ENCODE assay signal across 22 cellular contexts in genomic region chr18:28007841-28008240, GRCh38.
A peak's percentile ranks its signal among the peaks of the same experiment; 100 is the strongest.
DNase-seq lines count a peak whose midpoint lies in the region; ATAC-seq, FAIRE-seq and TF ChIP-seq lines count a peak whose summit lies in the region.
"Had no signal": no experiment of that assay in that cellular context is flagged by ENCODE, and none has a peak within 500 bp of the region (broad histone marks: within the 10 kb centered on the region; RNA-seq: fewer than 3 reads in every experiment).

No MANE protein-coding gene starts in this region.

- H3K9me3 ChIP-seq in HepG2 (ENCODE audit: low read length): no peaks in the 10 kb centered on the region
- H3K9me3 ChIP-seq: MG63 had no signal

- no peak overlapping the region for H3K4me2 ChIP-seq in HepG2 (ENCODE audit: low read depth, low read length)
- H3K4me2 ChIP-seq: GM23338 had no signal

- ATAC-seq in HG02870 (IDR thresholded peaks at IDR 0.05; ENCODE audit: unreplicated experiment): no peak
- ATAC-seq in HG03460 (IDR thresholded peaks at IDR 0.05; ENCODE audit: unreplicated experiment): no peak
- ATAC-seq in HepG2: no peak
- ATAC-seq: GM23338, Panc1 had no signal

- no peaks in the 10 kb centered on the region for H4K20me1 ChIP-seq in HepG2 (ENCODE audit: insufficient read depth, low read length)

- TF ChIP-seq EP300 in HepG2 (IDR thresholded peaks at IDR 0.05; ENCODE audit: low read depth in 2 of 2, low read length in 2 of 2) (no peak), HepG2 (CRISPR knock-in tag; IDR thresholded peaks at IDR 0.05; ENCODE audit: borderline replicate concordance) (no peak)

- TF ChIP-seq CTCF in AG04449 (IDR thresholded peaks at IDR 0.05; ENCODE audit: insufficient read depth, low read length, missing control alignments): no peak
- TF ChIP-seq CTCF in astrocyte of the spinal cord (IDR thresholded peaks at IDR 0.05; ENCODE audit: low read depth, low read length): no peak
- TF ChIP-seq CTCF in HepG2 (CRISPR knock-in tag; IDR thresholded peaks at IDR 0.05): no peak

- no peak overlapping the region for H3K4me3 ChIP-seq in AG04449 (ENCODE audit: low read depth, low read length)
- no peak overlapping the region for H3K4me3 ChIP-seq in astrocyte of the spinal cord (ENCODE audit: low read depth, low read length)
- no peak overlapping the region for H3K4me3 ChIP-seq in HepG2 (replicated peaks in 1 of 3; ENCODE audit: insufficient read depth in 1 of 3, low read depth in 2 of 3, low read length in 3 of 3)
- H3K4me3 ChIP-seq: GM23338, MG63 had no signal

- FAIRE-seq in HepG2 (lab: Jason Lieb, UNC): no peak
- FAIRE-seq: GM12891, GM19239 had no signal

- CTCF ChIA-PET in AG04449 (lab: Yijun Ruan, JAX) (no interaction called here), HepG2 (lab: Yijun Ruan, JAX; ENCODE audit: low intra/inter-chr PET ratio, low total read pairs) (no interaction called here)

- no peak for TF ChIP-seq POLR2A in HepG2 (IDR thresholded peaks at IDR 0.05; ENCODE audit: insufficient read depth in 1 of 2, low read depth in 2 of 2, low read length in 2 of 2)

- intact Hi-C loops in HepG2 (cut with micrococcal nuclease; ENCODE audit: unreplicated experiment): no loop called here

- H3K79me2 ChIP-seq in HepG2 (ENCODE audit: insufficient read depth, low read length): no peaks in the 10 kb centered on the region

- H3K9ac ChIP-seq in HepG2 (ENCODE audit: insufficient read depth, low read depth, low read length): no peak overlapping the region

- no peak overlapping the region for H3K27ac ChIP-seq in HepG2 (ENCODE audit: extremely low read length, insufficient read depth, low read length)
- H3K27ac ChIP-seq: C4-2B had no signal

- DNase-seq in AG04449 (ENCODE audit: low read depth, low spot score) (peak; percentile 24), HS-5 (ENCODE audit: low read depth) (peak; percentile 41), astrocyte of the spinal cord (ENCODE audit: low read depth, low spot score) (peak; percentile 32), kidney tubule cell (ENCODE audit: low spot score) (peak; percentile 14), HepG2 (ENCODE audit: low spot score) (no peak)
- DNase-seq in activated CD4-positive, alpha-beta T cell treated with anti-CD3 and anti-CD28 coated beads, Interleukin-2, amount 50 U/mL, for 48 hours: no peak
- DNase-seq: 8988T, COR-L47, KBM-7, MG63, NCI-H1105, NCI-H187, NCI-H446 treated with DMSO at 0.1 percent for 48 hours, NCI-H748 treated with DMSO at 0.1 percent for 48 hours, SHP77 had no signal

- H3K36me3 ChIP-seq in HepG2 (replicated peaks in 1 of 2; ENCODE audit: control insufficient read depth in 1 of 2, insufficient read depth in 2 of 2, low read length in 2 of 2): peaks cover 7 to 13% of the 10 kb centered on the region in 2 experiments; a peak in 3 of 5 replicates
- H3K36me3 ChIP-seq: MG63 had no signal

- H3K27me3 ChIP-seq in HepG2 (ENCODE audit: control insufficient read depth in 1 of 2, insufficient read depth in 2 of 2, low read length in 2 of 2): no peaks in the 10 kb centered on the region
- H3K27me3 ChIP-seq: MG63 had no signal

- no peak for TF ChIP-seq RAD21 in HepG2 (CRISPR knock-in tag; IDR thresholded peaks at IDR 0.05)

- no peak overlapping the region for H2AFZ ChIP-seq in HepG2 (ENCODE audit: low read length)
- H2AFZ ChIP-seq: GM23338 had no signal

- peaks cover 8% of the 10 kb centered on the region; the same call in 1 of the 2 replicates for H3K4me1 ChIP-seq in HepG2 (ENCODE audit: insufficient read depth, low read length)

- WGBS in HepG2 (ENCODE audit: low lambda C conversion rate): 94% methylated on average over 5 of the region's 5 CpGs

- POLR2A ChIA-PET in AG04449 (lab: Yijun Ruan, JAX): interaction anchor here (0.7 kb wide), 2 partner anchors 10 to 245 kb away, joined by 3 read pairs; no protein-coding TSS in a partner anchor
- POLR2A ChIA-PET in HepG2 (lab: Yijun Ruan, JAX): no interaction called here

- no TSS peak for BruUV-seq in HepG2 (replicated peaks; lab: Mats Ljungman, UMichigan)

- in situ Hi-C loops in astrocyte of the spinal cord (cut with HindIII; ENCODE audit: low sequenced_read_pairs) (no loop called here), HepG2 (cut with HindIII; ENCODE audit: extremely low pct_ligation_motif_present, low pct_unique_long_range_greater_than_20kb) (loop anchor here (10.0 kb wide), 1 partner anchor 177 kb away; no protein-coding TSS in a partner anchor)

TF ChIP-seq in HepG2, 621 proteins besides CTCF, POLR2A, EP300 and RAD21:
- no peak for TF ChIP-seq NFYB (CRISPR knock-in tag; IDR thresholded peaks at IDR 0.05)
- no peak for TF ChIP-seq FOXO4 (CRISPR knock-in tag; conservative IDR thresholded peaks at IDR 0.05)
- TF ChIP-seq ZFP36L1 (CRISPR knock-in tag; IDR thresholded peaks at IDR 0.05): no peak
- TF ChIP-seq ARID3A (IDR thresholded peaks at IDR 0.05; ENCODE audit: low read depth, low read length): no peak
- no peak for TF ChIP-seq DBP (CRISPR knock-in tag; IDR thresholded peaks at IDR 0.05; ENCODE audit: not compliant biosample characterization)
- TF ChIP-seq ZNF281 (CRISPR knock-in tag; IDR thresholded peaks at IDR 0.05; ENCODE audit: borderline replicate concordance): no peak
- TF ChIP-seq ZNF354B (CRISPR knock-in tag; IDR thresholded peaks at IDR 0.05): no peak
- TF ChIP-seq KDM3A (CRISPR knock-in tag; IDR thresholded peaks at IDR 0.05; ENCODE audit: low read depth): no peak
- TF ChIP-seq ZNF670 (CRISPR knock-in tag; IDR thresholded peaks at IDR 0.05; ENCODE audit: borderline replicate concordance): no peak
- TF ChIP-seq SIN3A (IDR thresholded peaks at IDR 0.05; ENCODE audit: borderline replicate concordance, low read depth, low read length): no peak
- no peak for TF ChIP-seq TCF12 (IDR thresholded peaks at IDR 0.05)
- no peak for TF ChIP-seq TCF12 (CRISPR knock-in tag; IDR thresholded peaks at IDR 0.05)
- TF ChIP-seq GLMP (CRISPR knock-in tag; IDR thresholded peaks at IDR 0.05; ENCODE audit: borderline replicate concordance): no peak
- no peak for TF ChIP-seq ZNF549 (CRISPR knock-in tag; IDR thresholded peaks at IDR 0.05)

Comparison
In these comparisons a context has a peak if more than half of its experiments do, and no peak if none do; other contexts are left out.
1. DNase-seq: peak in AG04449 (single experiment), HS-5 (single experiment), astrocyte of the spinal cord (single experiment) and kidney tubule cell (single experiment); none in HepG2 (single experiment) and activated CD4-positive, alpha-beta T cell treated with anti-CD3 and anti-CD28 coated beads, Interleukin-2, amount 50 U/mL, for 48 hours (0 of 2).